In genomic region chr12:81759215-81759991, GRCh38 we compare ENCODE assay signal across 8 cellular contexts. TPM values are rescaled to one million over a fixed set of nuclear protein-coding genes. Genes with fewer than 3 reads are reported as not detected.
A peak's percentile ranks its signal among the peaks of the same experiment; 100 is the strongest.
DNase-seq lines count a peak whose midpoint lies in the region; ATAC-seq and TF ChIP-seq lines count a peak whose summit lies in the region.

Gene PPFIA2 (minus strand): TSS chr12:81759350.

- no peaks in the 10 kb centered on the region for H3K79me1 ChIP-seq in trophoblast cell (ENCODE audit: low read length)

- no peak within 1 kb of the TSS for H4K8ac ChIP-seq in trophoblast cell (ENCODE audit: low read depth, low read length)

- H3K4me1 ChIP-seq in adipocyte (ENCODE audit: control insufficient read depth, insufficient read depth, low read length) (no peaks in the 10 kb centered on the region), trophoblast cell (ENCODE audit: control insufficient read depth in 1 of 2, insufficient read depth in 2 of 2, low read length in 2 of 2) (peaks cover 6 to 7% of the 10 kb centered on the region in 2 experiments)

- ATAC-seq in left ventricle myocardium superior (peak; percentile 67), GM18519 (IDR thresholded peaks at IDR 0.05; ENCODE audit: low FRiP score, unreplicated experiment) (no peak)

- no peaks in the 10 kb centered on the region for H3K79me2 ChIP-seq in trophoblast cell (ENCODE audit: control insufficient read depth, insufficient read depth, low read length, poor library complexity)

- no CpG with 5 or more reads among the region's 31 CpGs for WGBS in trophoblast cell (ENCODE audit: extremely low coverage, insufficient coverage, insufficient read length)

- peaks cover 8% of the 10 kb centered on the region for H3K27me3 ChIP-seq in adipocyte (replicated peaks; ENCODE audit: control insufficient read depth, insufficient read depth, low read length)
- H3K27me3 ChIP-seq in trophoblast cell (ENCODE audit: insufficient read depth, low read length) = peaks cover 20% of the 10 kb centered on the region

- H3K23ac ChIP-seq in trophoblast cell (ENCODE audit: low read length) = no peak within 1 kb of the TSS

- no peak within 1 kb of the TSS for H4K91ac ChIP-seq in trophoblast cell (ENCODE audit: low read depth, low read length)

- TF ChIP-seq POLR2A in erythroblast (IDR thresholded peaks at IDR 0.05; ENCODE audit: low read length) = no peak

- H4K12ac ChIP-seq in trophoblast cell (ENCODE audit: low read depth, low read length) = no peak within 1 kb of the TSS

- no peak within 1 kb of the TSS for H2BK12ac ChIP-seq in trophoblast cell (ENCODE audit: low read length)

- no peak within 1 kb of the TSS for H3K27ac ChIP-seq in trophoblast cell (ENCODE audit: low read depth, low read length)

- H3K4me3 ChIP-seq in adipocyte (ENCODE audit: low read length) (peak within 1 kb of the TSS; percentile 89), trophoblast cell (ENCODE audit: low read depth, low read length) (no peak within 1 kb of the TSS)

- H3K18ac ChIP-seq in trophoblast cell (ENCODE audit: low read length) = no peak within 1 kb of the TSS

- H3K9me3 ChIP-seq in adipocyte (ENCODE audit: control insufficient read depth, low read length) = no peaks in the 10 kb centered on the region
- H3K9me3 ChIP-seq in trophoblast cell (ENCODE audit: insufficient read depth, low read depth, low read length) = no peaks in the 10 kb centered on the region

- H2BK5ac ChIP-seq in trophoblast cell (ENCODE audit: low read depth, low read length, poor library complexity) = no peak within 1 kb of the TSS

- no peak within 1 kb of the TSS for H2BK120ac ChIP-seq in trophoblast cell (ENCODE audit: insufficient read depth, low read length, poor library complexity)

- H3K4me2 ChIP-seq in trophoblast cell (ENCODE audit: low read length) = peak within 1 kb of the TSS; percentile 62

- H3K4ac ChIP-seq in trophoblast cell (ENCODE audit: low read depth, low read length) = no peak within 1 kb of the TSS

- peak within 1 kb of the TSS; percentile 67 for H3K9ac ChIP-seq in adipocyte (ENCODE audit: low read length)
- H3K9ac ChIP-seq in trophoblast cell (ENCODE audit: low read length) = no peak within 1 kb of the TSS

- H2AFZ ChIP-seq in trophoblast cell (ENCODE audit: insufficient read depth, low read length, poor library complexity) = no peak within 1 kb of the TSS

- intact Hi-C loops in left ventricle myocardium superior (cut with micrococcal nuclease) = no loop called here

- no peak within 1 kb of the TSS for H2AK5ac ChIP-seq in trophoblast cell (ENCODE audit: low read length)

- H3K14ac ChIP-seq in trophoblast cell (ENCODE audit: low read length) = no peak within 1 kb of the TSS

- H3K36me3 ChIP-seq in adipocyte (ENCODE audit: control insufficient read depth, insufficient read depth, low read length, severe bottlenecking) (no peaks in the 10 kb centered on the region), trophoblast cell (ENCODE audit: control insufficient read depth in 1 of 2, insufficient read depth in 2 of 2, low read length in 2 of 2) (no peaks in the 10 kb centered on the region)

- DNase-seq in DMS53 treated with DMSO at 0.1 percent for 48 hours (lab: John Stamatoyannopoulos, UW; ENCODE audit: unreplicated experiment) (peak; percentile 52), NCI-H2107 (lab: John Stamatoyannopoulos, UW) (peak; percentile 6), adipocyte (ENCODE audit: low read depth) (peak; percentile 50), left ventricle myocardium superior (peak; percentile 25), trophoblast cell (no peak), erythroblast (lab: John Stamatoyannopoulos, UW) (no peak), OCI-M1 (lab: John Stamatoyannopoulos, UW) (no peak)

RNA-seq across cellular contexts. Expression of gene PPFIA2, which starts in this region (rescaled TPM):
- 0.37 TPM for total RNA-seq in left ventricle myocardium superior
- 0.08 TPM in 1 of 2 replicates, not detected in the other for polyA plus RNA-seq in trophoblast cell (2013)

Comparison
In these comparisons a context has a peak if more than half of its experiments do, and no peak if none do; other contexts are left out.
1. Peak in DNase-seq and ATAC-seq in left ventricle myocardium superior; RNA of the gene not detected or under 1 TPM.
2. DNase-seq: peak in DMS53 treated with DMSO at 0.1 percent for 48 hours (single experiment), NCI-H2107 (single experiment) and adipocyte (single experiment); none in trophoblast cell (0 of 2), erythroblast (0 of 2) and OCI-M1 (single experiment).